ENCODE assay signal across 1 cellular context in genomic region chr9:107307331-107307730, GRCh38.
TF ChIP-seq lines count a peak whose summit lies in the region.

No MANE protein-coding gene starts in this region.

TF ChIP-seq in HCT116, 20 proteins besides CTCF, POLR2A, EP300 and RAD21 (continued from another document):
- TF ChIP-seq ZBTB33 (IDR thresholded peaks at IDR 0.05; ENCODE audit: extremely low read depth, insufficient replicate concordance, low read length) (no peak), SP1 (IDR thresholded peaks at IDR 0.05; ENCODE audit: low read depth) (no peak), SIN3A (IDR thresholded peaks at IDR 0.05; ENCODE audit: low read depth) (no peak), ELF1 (IDR thresholded peaks at IDR 0.05; ENCODE audit: borderline replicate concordance, low read depth) (no peak), REST (IDR thresholded peaks at IDR 0.05; ENCODE audit: low read depth) (no peak), FOSL1 (IDR thresholded peaks at IDR 0.05; ENCODE audit: low read depth) (no peak), CEBPB (IDR thresholded peaks at IDR 0.05; ENCODE audit: low read depth) (no peak), TCF7L2 (IDR thresholded peaks at IDR 0.05; ENCODE audit: borderline replicate concordance, extremely low read depth, insufficient read depth, insufficient read length) (no peak), SRF (IDR thresholded peaks at IDR 0.05; ENCODE audit: low read depth) (no peak), CBX3 (IDR thresholded peaks at IDR 0.05; ENCODE audit: low read depth) (no peak), ATF3 (IDR thresholded peaks at IDR 0.05) (no peak), EZH2 (IDR thresholded peaks at IDR 0.05) (no peak), EGR1 (IDR thresholded peaks at IDR 0.05; ENCODE audit: low read depth) (no peak), YY1 (IDR thresholded peaks at IDR 0.05; ENCODE audit: extremely low read depth, insufficient replicate concordance, low read depth, low read length) (no peak), ZFX (IDR thresholded peaks at IDR 0.05) (no peak), POLR2AphosphoS5 (IDR thresholded peaks at IDR 0.05; ENCODE audit: low read depth, low read length) (no peak)
